In the genomic region with DNA sequence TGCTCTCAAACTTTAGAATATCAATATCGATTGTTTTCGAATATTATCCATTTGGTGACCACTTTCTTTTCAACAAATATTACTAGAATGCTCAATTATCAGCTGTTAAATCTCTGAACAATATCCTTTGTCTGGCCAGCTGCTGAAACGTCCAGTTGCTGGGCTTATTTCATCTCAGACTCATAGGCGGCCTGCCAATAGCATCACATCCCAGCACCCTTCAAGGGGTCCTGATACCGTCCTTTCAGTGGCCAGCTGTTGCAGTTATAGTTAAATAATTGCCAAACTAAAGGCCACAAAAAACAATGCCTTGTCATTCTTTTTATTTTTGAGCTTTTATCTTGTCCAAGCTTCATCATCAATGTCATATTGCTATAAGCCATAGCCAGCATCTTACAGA, we compare ENCODE assay signal across 17 cellular contexts.
"Had no signal": no experiment of that assay in that cellular context is flagged by ENCODE, and none has a peak within 500 bp of the region (broad histone marks: within the 10 kb centered on the region; RNA-seq: fewer than 3 reads in every experiment).

No MANE protein-coding gene starts in this region.

- H3K4me1 ChIP-seq: esophagus muscularis mucosa, gastrocnemius medialis, parathyroid adenoma, suprapubic skin, thyroid gland, uterus had no signal

- H3K27ac ChIP-seq: epithelial cell of prostate, esophagus muscularis mucosa, gastrocnemius medialis, hepatocyte, parathyroid adenoma, suprapubic skin, thyroid gland, uterus had no signal

- H3K4me2 ChIP-seq: hepatocyte, smooth muscle cell had no signal

- H3K9me3 ChIP-seq: esophagus muscularis mucosa, gastrocnemius medialis, suprapubic skin, thyroid gland, uterus had no signal

- H3K9ac ChIP-seq: parathyroid adenoma had no signal

- H3K4me1 Mint-ChIP-seq: natural killer cell had no signal

- DNase-seq: effector memory CD8-positive, alpha-beta T cell; gastrocnemius medialis; glutamatergic neuron; kidney glomerular epithelial cell; natural killer cell; right cardiac atrium; stimulated activated CD4-positive, alpha-beta T cell treated with anti-CD3 and anti-CD28 coated beads, Interleukin-2, amount 100 ng/mL, for 48 hours; stimulated activated naive CD4-positive, alpha-beta T cell treated with Interleukin-2 at 50 U/mL for 16 hours; thyroid gland; uterus had no signal

- H3K4me3 ChIP-seq: esophagus muscularis mucosa, gastrocnemius medialis, hepatocyte, smooth muscle cell, suprapubic skin, thyroid gland, uterus had no signal

- H3K27me3 Mint-ChIP-seq: effector memory CD8-positive, alpha-beta T cell; type B pancreatic cell had no signal

- H2AFZ ChIP-seq: hepatocyte, parathyroid adenoma had no signal

- H3K36me3 ChIP-seq: esophagus muscularis mucosa, gastrocnemius medialis, suprapubic skin, thyroid gland, uterus had no signal

- H3K27me3 ChIP-seq: esophagus muscularis mucosa, gastrocnemius medialis, hepatocyte, suprapubic skin, thyroid gland, uterus had no signal

- H3K9me3 Mint-ChIP-seq: type B pancreatic cell had no signal

- H3K27ac Mint-ChIP-seq: effector memory CD8-positive, alpha-beta T cell; natural killer cell; type B pancreatic cell had no signal

- H3K4me3 Mint-ChIP-seq: effector memory CD8-positive, alpha-beta T cell; natural killer cell; type B pancreatic cell had no signal

- H3K36me3 Mint-ChIP-seq: natural killer cell, type B pancreatic cell had no signal

- H3K79me2 ChIP-seq: hepatocyte, parathyroid adenoma had no signal
